2 cellular contexts compared by ENCODE assay signal in genomic region chrX:2261838-2262678, GRCh38.
TF ChIP-seq lines count a peak whose summit lies in the region.

No MANE protein-coding gene starts in this region.

TF ChIP-seq in GM23338, 12 proteins besides CTCF, POLR2A, EP300 and RAD21 (continued from another document):
- TF ChIP-seq ZNF462 (CRISPR knock-in tag; IDR thresholded peaks at IDR 0.05) = no peak
- no peak for TF ChIP-seq STAT1 (IDR thresholded peaks at IDR 0.05; ENCODE audit: unreplicated experiment)
- no peak for TF ChIP-seq JUNB (IDR thresholded peaks at IDR 0.05; ENCODE audit: unreplicated experiment)
- no peak for TF ChIP-seq REST (IDR thresholded peaks at IDR 0.05; ENCODE audit: unreplicated experiment)
- no peak for TF ChIP-seq NANOG (IDR thresholded peaks at IDR 0.05; ENCODE audit: borderline replicate concordance)
- no peak for TF ChIP-seq POLR2AphosphoS5 (IDR thresholded peaks at IDR 0.05; ENCODE audit: low read depth)
- TF ChIP-seq EZH2phosphoT487 (IDR thresholded peaks at IDR 0.05; ENCODE audit: unreplicated experiment) = no peak
- TF ChIP-seq ZNF114 (CRISPR knock-in tag; IDR thresholded peaks at IDR 0.05) = no peak
- TF ChIP-seq EZH2 (IDR thresholded peaks at IDR 0.05; ENCODE audit: low read depth, unreplicated experiment) = no peak
- no peak for TF ChIP-seq ZNF331 (CRISPR knock-in tag; IDR thresholded peaks at IDR 0.05; ENCODE audit: low read depth)
- no peak for TF ChIP-seq CREB1 (CRISPR knock-in tag; IDR thresholded peaks at IDR 0.05; ENCODE audit: low read depth)

TF ChIP-seq in HepG2, 621 proteins besides CTCF, POLR2A, EP300 and RAD21 (continued from another document):
- TF ChIP-seq ZNF597 (CRISPR knock-in tag; IDR thresholded peaks at IDR 0.05) = no peak
- TF ChIP-seq ZNF7 (CRISPR knock-in tag; IDR thresholded peaks at IDR 0.05) = no peak
- no peak for TF ChIP-seq ZNF552 (CRISPR knock-in tag; IDR thresholded peaks at IDR 0.05; ENCODE audit: borderline replicate concordance)
